ENCODE assay signal across 16 cellular contexts in genomic region chr13:28750187-28751045, GRCh38. TPM values are rescaled to one million over a fixed set of nuclear protein-coding genes. Genes with fewer than 3 reads are reported as not detected.
DNase-seq lines count a peak whose midpoint lies in the region; TF ChIP-seq lines count a peak whose summit lies in the region.
"Had no signal": no experiment of that assay in that cellular context is flagged by ENCODE, and none has a peak within 500 bp of the region (broad histone marks: within the 10 kb centered on the region; RNA-seq: fewer than 3 reads in every experiment).

No MANE protein-coding gene starts in this region.

- H3K9me3 ChIP-seq in SK-N-MC (ENCODE audit: low read depth, low read length) (no peaks in the 10 kb centered on the region; the same call in 1 of the 2 replicates), skeletal muscle satellite cell (replicated peaks; ENCODE audit: low read length) (no peaks in the 10 kb centered on the region), colonic mucosa (no peaks in the 10 kb centered on the region)
- H3K9me3 ChIP-seq: spleen had no signal

- H3K9me3 Mint-ChIP-seq in endothelial cell (ENCODE audit: unreplicated experiment): peaks cover 5% of the 10 kb centered on the region

- H3K4me2 ChIP-seq in skeletal muscle satellite cell (ENCODE audit: low read length): peak overlapping the region; percentile 7

- peaks cover 36% of the 10 kb centered on the region for H3K4me1 ChIP-seq in skeletal muscle satellite cell (ENCODE audit: control insufficient read depth, insufficient read depth, low read length)
- H3K4me1 ChIP-seq in colonic mucosa: no peaks in the 10 kb centered on the region

- peaks cover 7% of the 10 kb centered on the region for H3K27me3 Mint-ChIP-seq in endothelial cell (ENCODE audit: unreplicated experiment)
- H3K27me3 Mint-ChIP-seq: activated naive CD8-positive, alpha-beta T cell treated with anti-CD3 and anti-CD28 coated beads for 36 hours had no signal

- H3K4me3 Mint-ChIP-seq in endothelial cell (ENCODE audit: unreplicated experiment): no peak overlapping the region
- H3K4me3 Mint-ChIP-seq: activated naive CD8-positive, alpha-beta T cell treated with anti-CD3 and anti-CD28 coated beads for 36 hours; H9 had no signal

- peak overlapping the region; percentile 56 for H3K27ac ChIP-seq in SK-N-MC
- H3K27ac ChIP-seq in colonic mucosa: no peak overlapping the region
- H3K27ac ChIP-seq: spleen had no signal

- TF ChIP-seq CTCF in foreskin fibroblast (IDR thresholded peaks at IDR 0.05; ENCODE audit: low read depth, low read length): no peak
- no peak for TF ChIP-seq CTCF in endothelial cell (IDR thresholded peaks at IDR 0.05; ENCODE audit: unreplicated experiment)
- TF ChIP-seq CTCF in colonic mucosa (IDR thresholded peaks at IDR 0.05): no peak

- no peak overlapping the region for H3K9ac ChIP-seq in SK-N-MC (ENCODE audit: insufficient read length)
- no peak overlapping the region for H3K9ac ChIP-seq in skeletal muscle satellite cell (ENCODE audit: low read depth, low read length)
- no peak overlapping the region for H3K9ac ChIP-seq in colonic mucosa (ENCODE audit: low read depth in 2 of 2, low read length in 2 of 2)

- peaks cover 48% of the 10 kb centered on the region for H3K4me1 Mint-ChIP-seq in endothelial cell (ENCODE audit: unreplicated experiment)

- DNase-seq in NCI-H345 (lab: John Stamatoyannopoulos, UW) (peak; percentile 5), NCI-H345 treated with DMSO at 0.1 percent for 48 hours (lab: John Stamatoyannopoulos, UW; ENCODE audit: unreplicated experiment) (no peak), SK-N-MC (ENCODE audit: low read depth, low spot score) (no peak), foreskin fibroblast (peak; percentile 12 to 39), T-helper 1 cell (no peak), endothelial cell (ENCODE audit: low spot score) (no peak), colonic mucosa (no peak)
- DNase-seq: activated CD4-positive, CD25-positive, alpha-beta regulatory T cell treated with anti-CD3 and anti-CD28 coated beads, Interleukin-2, amount 50 U/mL, for 72 hours; activated naive CD8-positive, alpha-beta T cell treated with anti-CD3 and anti-CD28 coated beads for 36 hours; central memory CD4-positive, alpha-beta T cell; H9; NCI-H2081; occipital lobe; spleen; SW 1271 had no signal

- H3K27me3 ChIP-seq in skeletal muscle satellite cell (ENCODE audit: control insufficient read depth, insufficient read depth, low read length): no peaks in the 10 kb centered on the region
- H3K27me3 ChIP-seq in colonic mucosa: no peaks in the 10 kb centered on the region
- H3K27me3 ChIP-seq: spleen had no signal

- H3K36me3 Mint-ChIP-seq in endothelial cell (ENCODE audit: low read depth, unreplicated experiment): no peaks in the 10 kb centered on the region
- H3K36me3 Mint-ChIP-seq: activated naive CD8-positive, alpha-beta T cell treated with anti-CD3 and anti-CD28 coated beads for 36 hours had no signal

- no peaks in the 10 kb centered on the region for H3K36me3 ChIP-seq in SK-N-MC (ENCODE audit: insufficient read depth, low read length)
- no peaks in the 10 kb centered on the region for H3K36me3 ChIP-seq in skeletal muscle satellite cell (ENCODE audit: insufficient read depth, low read length)
- no peaks in the 10 kb centered on the region for H3K36me3 ChIP-seq in colonic mucosa
- H3K36me3 ChIP-seq: spleen had no signal

- intact Hi-C loops in colonic mucosa (cut with DNase I): no loop called here

- H3K4me3 ChIP-seq in SK-N-MC (no peak overlapping the region), foreskin fibroblast (ENCODE audit: low read depth in 1 of 2, low read length in 2 of 2) (no peak overlapping the region), skeletal muscle satellite cell (ENCODE audit: low read length) (no peak overlapping the region), colonic mucosa (no peak overlapping the region)
- H3K4me3 ChIP-seq: spleen had no signal

- H3K27ac Mint-ChIP-seq in endothelial cell (ENCODE audit: unreplicated experiment): no peak overlapping the region
- H3K27ac Mint-ChIP-seq: activated naive CD8-positive, alpha-beta T cell treated with anti-CD3 and anti-CD28 coated beads for 36 hours; H9 had no signal

RNA-seq across cellular contexts. Expression of gene SLC46A3, which starts 31.6 kb away (rescaled TPM):
- total RNA-seq in skeletal muscle satellite cell (2012; rRNA removed): 0.25 and 2.0 TPM in 2 replicates
- 7.7 TPM for total RNA-seq in endothelial cell (ENCODE audit: unreplicated experiment)
- total RNA-seq in colonic mucosa: 10 to 100 TPM; 30.5 to 45.8 TPM

Comparison
In these comparisons a context has a peak if more than half of its experiments do, and no peak if none do; other contexts are left out.
1. DNase-seq: peak in NCI-H345 (single experiment) and foreskin fibroblast (2 of 2); none in NCI-H345 treated with DMSO at 0.1 percent for 48 hours (single experiment), SK-N-MC (single experiment), T-helper 1 cell (0 of 5), endothelial cell (single experiment) and colonic mucosa (single experiment).